ENCODE assay signal across 7 cellular contexts in genomic region chr10:101840102-101840684, GRCh38. TPM values are rescaled to one million over a fixed set of nuclear protein-coding genes. Genes with fewer than 3 reads are reported as not detected.
DNase-seq lines count a peak whose midpoint lies in the region; ATAC-seq, FAIRE-seq and TF ChIP-seq lines count a peak whose summit lies in the region.

No MANE protein-coding gene starts in this region.

- H3K9me3 Mint-ChIP-seq in natural killer cell treated with Interleukin-12 subunit alpha and Interleukin-12 subunit beta and Interleukin-15 and Interleukin-18, amount 100 ng/mL, for 72 hours, result no peaks in the 10 kb centered on the region

- H3K27me3 Mint-ChIP-seq in natural killer cell treated with Interleukin-12 subunit alpha and Interleukin-12 subunit beta and Interleukin-15 and Interleukin-18, amount 100 ng/mL, for 72 hours, result peaks cover 6 to 12% of the 10 kb centered on the region in 2 donors

- H3K4me3 Mint-ChIP-seq in natural killer cell treated with Interleukin-12 subunit alpha and Interleukin-12 subunit beta and Interleukin-15 and Interleukin-18, amount 100 ng/mL, for 72 hours, result peak overlapping the region; percentile 90

- peaks cover 32 to 36% of the 10 kb centered on the region in 2 donors for H3K4me1 Mint-ChIP-seq in natural killer cell treated with Interleukin-12 subunit alpha and Interleukin-12 subunit beta and Interleukin-15 and Interleukin-18, amount 100 ng/mL, for 72 hours (ENCODE audit: low read depth in 2 of 2)

- no peak for ATAC-seq in natural killer cell treated with Interleukin-12 subunit alpha and Interleukin-12 subunit beta and Interleukin-15 and Interleukin-18, amount 100 ng/mL, for 72 hours

- H3K4me3 ChIP-seq in GM08714 (ENCODE audit: low read length), result peak overlapping the region; percentile 20; the same call in 1 of the 2 replicates
- H3K4me3 ChIP-seq in choroid plexus epithelial cell (ENCODE audit: low read depth, low read length), result peak overlapping the region; percentile 56

- H3K27ac Mint-ChIP-seq in natural killer cell treated with Interleukin-12 subunit alpha and Interleukin-12 subunit beta and Interleukin-15 and Interleukin-18, amount 100 ng/mL, for 72 hours, result peak overlapping the region; percentile 24 to 91

- no peak for FAIRE-seq in GM19239 (lab: Jason Lieb, UNC)

- DNase-seq in NCI-H2171 treated with DMSO at 0.1 percent for 48 hours (lab: John Stamatoyannopoulos, UW) (peak; percentile 37), choroid plexus epithelial cell (ENCODE audit: low read depth) (no peak), SHP77 treated with DMSO at 0.1 percent for 48 hours (lab: John Stamatoyannopoulos, UW) (no peak), T1000 (lab: John Stamatoyannopoulos, UW) (no peak), GM19239 (ENCODE audit: insufficient read length, low spot score) (no peak)
- DNase-seq in natural killer cell treated with Interleukin-12 subunit alpha and Interleukin-12 subunit beta and Interleukin-15 and Interleukin-18, amount 100 ng/mL, for 72 hours (ENCODE audit: low spot score), result peak; percentile 40

- no peak for TF ChIP-seq CTCF in choroid plexus epithelial cell (conservative IDR thresholded peaks at IDR 0.05; ENCODE audit: low read depth, low read length)

- no peaks in the 10 kb centered on the region for H3K36me3 Mint-ChIP-seq in natural killer cell treated with Interleukin-12 subunit alpha and Interleukin-12 subunit beta and Interleukin-15 and Interleukin-18, amount 100 ng/mL, for 72 hours

RNA-seq across cellular contexts. Expression of gene KCNIP2, which starts 3.4 kb away (rescaled TPM):
- total RNA-seq in natural killer cell treated with Interleukin-12 subunit alpha and Interleukin-12 subunit beta and Interleukin-15 and Interleukin-18, amount 100 ng/mL, for 72 hours, result 1 to 10 TPM; 2.2 to 6.8 TPM

RNA-seq across cellular contexts. Expression of gene OGA, which starts 21.9 kb away (rescaled TPM):
- total RNA-seq in natural killer cell treated with Interleukin-12 subunit alpha and Interleukin-12 subunit beta and Interleukin-15 and Interleukin-18, amount 100 ng/mL, for 72 hours, result 100 to 1,000 TPM; 174 to 237 TPM

RNA-seq across cellular contexts. Expression of gene NPM3, which starts 56.9 kb away (rescaled TPM):
- total RNA-seq in natural killer cell treated with Interleukin-12 subunit alpha and Interleukin-12 subunit beta and Interleukin-15 and Interleukin-18, amount 100 ng/mL, for 72 hours, result 100 to 1,000 TPM in 1 of 2 donors, 10 to 100 TPM in 1; 52.5 to 157 TPM

Comparison
In these comparisons a context has a peak if more than half of its experiments do, and no peak if none do; other contexts are left out.
1. DNase-seq: peak in NCI-H2171 treated with DMSO at 0.1 percent for 48 hours (single experiment) and natural killer cell treated with Interleukin-12 subunit alpha and Interleukin-12 subunit beta and Interleukin-15 and Interleukin-18, amount 100 ng/mL, for 72 hours (single experiment); none in choroid plexus epithelial cell (single experiment), SHP77 treated with DMSO at 0.1 percent for 48 hours (single experiment), T1000 (single experiment) and GM19239 (single experiment).